Comparison of ENCODE assay signal across 1 cellular context in the genomic region with DNA sequence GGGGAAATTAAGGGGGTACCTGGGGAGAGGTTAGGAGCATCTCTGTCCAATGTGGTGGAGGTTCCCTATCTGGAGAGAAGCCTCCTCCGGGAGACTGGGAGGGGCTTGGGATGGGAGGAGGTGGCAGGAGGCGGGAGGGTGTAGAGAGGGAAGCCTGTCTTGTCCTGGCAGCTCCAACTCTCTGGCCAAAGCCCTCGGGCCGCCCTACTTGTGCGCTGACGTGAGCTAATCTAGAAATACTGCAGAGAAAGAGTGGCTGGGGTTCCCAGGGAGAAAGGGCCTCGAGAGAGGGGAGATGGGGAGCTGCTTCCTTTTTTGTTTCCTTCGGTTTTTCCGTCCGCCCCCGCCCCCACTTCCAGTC.
TF ChIP-seq lines count a peak whose summit lies in the region.

No MANE protein-coding gene starts in this region.

TF ChIP-seq in WTC11, 78 proteins besides CTCF, POLR2A, EP300 and RAD21 (continued from another document):
- TF ChIP-seq, protein P1, sequence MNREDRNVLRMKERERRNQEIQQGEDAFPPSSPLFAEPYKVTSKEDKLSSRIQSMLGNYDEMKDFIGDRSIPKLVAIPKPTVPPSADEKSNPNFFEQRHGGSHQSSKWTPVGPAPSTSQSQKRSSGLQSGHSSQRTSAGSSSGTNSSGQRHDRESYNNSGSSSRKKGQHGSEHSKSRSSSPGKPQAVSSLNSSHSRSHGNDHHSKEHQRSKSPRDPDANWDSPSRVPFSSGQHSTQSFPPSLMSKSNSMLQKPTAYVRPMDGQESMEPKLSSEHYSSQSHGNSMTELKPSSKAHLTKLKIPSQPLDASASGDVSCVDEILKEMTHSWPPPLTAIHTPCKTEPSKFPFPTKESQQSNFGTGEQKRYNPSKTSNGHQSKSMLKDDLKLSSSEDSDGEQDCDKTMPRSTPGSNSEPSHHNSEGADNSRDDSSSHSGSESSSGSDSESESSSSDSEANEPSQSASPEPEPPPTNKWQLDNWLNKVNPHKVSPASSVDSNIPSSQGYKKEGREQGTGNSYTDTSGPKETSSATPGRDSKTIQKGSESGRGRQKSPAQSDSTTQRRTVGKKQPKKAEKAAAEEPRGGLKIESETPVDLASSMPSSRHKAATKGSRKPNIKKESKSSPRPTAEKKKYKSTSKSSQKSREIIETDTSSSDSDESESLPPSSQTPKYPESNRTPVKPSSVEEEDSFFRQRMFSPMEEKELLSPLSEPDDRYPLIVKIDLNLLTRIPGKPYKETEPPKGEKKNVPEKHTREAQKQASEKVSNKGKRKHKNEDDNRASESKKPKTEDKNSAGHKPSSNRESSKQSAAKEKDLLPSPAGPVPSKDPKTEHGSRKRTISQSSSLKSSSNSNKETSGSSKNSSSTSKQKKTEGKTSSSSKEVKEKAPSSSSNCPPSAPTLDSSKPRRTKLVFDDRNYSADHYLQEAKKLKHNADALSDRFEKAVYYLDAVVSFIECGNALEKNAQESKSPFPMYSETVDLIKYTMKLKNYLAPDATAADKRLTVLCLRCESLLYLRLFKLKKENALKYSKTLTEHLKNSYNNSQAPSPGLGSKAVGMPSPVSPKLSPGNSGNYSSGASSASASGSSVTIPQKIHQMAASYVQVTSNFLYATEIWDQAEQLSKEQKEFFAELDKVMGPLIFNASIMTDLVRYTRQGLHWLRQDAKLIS (CRISPR knock-in tag; IDR thresholded peaks at IDR 0.05; ENCODE audit: borderline replicate concordance), result no peak
- TF ChIP-seq SMAD3 (CRISPR knock-in tag; IDR thresholded peaks at IDR 0.05; ENCODE audit: borderline replicate concordance), result no peak
- TF ChIP-seq GRHL2 (CRISPR knock-in tag; IDR thresholded peaks at IDR 0.05; ENCODE audit: insufficient replicate concordance, severe bottlenecking), result no peak
